14 cellular contexts compared by ENCODE assay signal in the genomic region with DNA sequence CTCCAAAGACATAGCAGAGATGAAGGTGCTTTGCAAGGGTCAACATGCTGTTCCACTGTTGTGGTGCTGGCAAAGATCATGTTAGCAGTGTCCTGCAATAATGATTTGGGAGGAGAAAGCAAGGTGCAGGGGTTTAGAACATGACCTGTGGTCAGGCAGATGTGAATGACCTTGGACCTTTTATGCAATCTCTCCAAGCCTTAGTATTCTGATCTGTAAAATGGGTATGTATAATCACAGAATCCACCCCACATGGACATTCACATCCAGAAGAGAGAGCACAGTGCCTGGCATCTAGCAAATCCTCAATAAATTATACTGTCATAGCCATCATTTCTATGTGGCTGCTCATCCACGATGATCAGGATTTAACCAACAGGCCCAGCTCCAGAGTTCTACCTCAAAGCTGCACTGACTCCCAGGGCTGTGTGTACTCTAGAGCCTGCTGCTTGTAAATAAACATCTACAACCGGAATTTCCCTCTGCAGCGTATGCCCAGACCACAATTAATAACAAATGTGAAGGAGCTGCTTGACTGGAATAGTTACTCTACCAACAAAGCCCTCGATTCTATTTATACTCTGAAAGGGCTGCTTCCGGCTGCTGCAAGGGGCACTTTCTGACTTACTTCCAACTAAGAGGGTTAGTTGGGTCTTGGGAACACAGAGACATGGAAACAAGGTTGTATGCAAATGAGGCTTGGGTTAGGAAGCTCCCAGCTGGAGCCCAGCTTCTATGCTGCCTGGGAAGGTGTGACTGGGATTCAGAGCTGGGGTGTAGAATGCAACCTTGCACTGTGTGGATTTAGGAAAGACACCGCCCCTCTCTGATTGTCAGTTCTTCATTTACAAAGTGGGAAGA.
DNase-seq lines count a peak whose midpoint lies in the region; ATAC-seq and TF ChIP-seq lines count a peak whose summit lies in the region.
"Had no signal": no experiment of that assay in that cellular context is flagged by ENCODE, and none has a peak within 500 bp of the region (broad histone marks: within the 10 kb centered on the region; RNA-seq: fewer than 3 reads in every experiment).

No MANE protein-coding gene starts in this region.

- H3K4me1 ChIP-seq in IMR-90 (ENCODE audit: control insufficient read depth, insufficient read depth, low read length) (peaks cover 4% of the 10 kb centered on the region), right cardiac atrium (ENCODE audit: control insufficient read depth, insufficient read depth, low read length) (no peaks in the 10 kb centered on the region)

- H3K27ac ChIP-seq in IMR-90 (ENCODE audit: insufficient read depth, low read length), result no peak overlapping the region
- H3K27ac ChIP-seq in right cardiac atrium (ENCODE audit: low read length), result no peak overlapping the region
- H3K27ac ChIP-seq: WERI-Rb-1 had no signal

- H3K27me3 Mint-ChIP-seq in dendritic cell treated with granulocyte-macrophage colony-stimulating factor and Interleukin-4, amounts not matched to agents 40 ng/mL and 50 ng/mL, for 4 days, result no peaks in the 10 kb centered on the region
- no peaks in the 10 kb centered on the region for H3K27me3 Mint-ChIP-seq in neural crest cell (ENCODE audit: low read depth)

- no peak overlapping the region for H2BK20ac ChIP-seq in IMR-90 (ENCODE audit: low read depth, low read length)

- H3K14ac ChIP-seq in IMR-90 (replicated peaks; ENCODE audit: low read depth, low read length), result no peak overlapping the region

- in situ Hi-C loops in IMR-90 (cut with MboI; ENCODE audit: low sequenced_read_pairs), result loop anchor here (25.0 kb wide), 1 partner anchor 257 kb away; the partner anchor contains the start of gene XYLT1

- TF ChIP-seq CTCF in IMR-90 (conservative IDR thresholded peaks at IDR 0.05; ENCODE audit: low read depth, low read length), result no peak
- no peak for TF ChIP-seq CTCF in neural crest cell (conservative IDR thresholded peaks at IDR 0.05)

- no peak overlapping the region for H3K4ac ChIP-seq in IMR-90 (ENCODE audit: low read depth, low read length)

- H3K27ac Mint-ChIP-seq in dendritic cell treated with granulocyte-macrophage colony-stimulating factor and Interleukin-4, amounts not matched to agents 40 ng/mL and 50 ng/mL, for 4 days, result peak overlapping the region; percentile 78
- H3K27ac Mint-ChIP-seq in neural crest cell (ENCODE audit: unreplicated experiment), result peak overlapping the region; percentile 58

- H3K4me3 ChIP-seq in IMR-90 (ENCODE audit: insufficient read depth, low read depth, low read length) (no peak overlapping the region), right cardiac atrium (ENCODE audit: low read length) (no peak overlapping the region)

- H4K5ac ChIP-seq in IMR-90 (ENCODE audit: low read depth, low read length), result no peak overlapping the region

- CTCF ChIA-PET in IMR-90 (lab: Yijun Ruan, JAX), result interaction anchor here (1.1 kb wide), 1 partner anchor 262 kb away, joined by 3 read pairs; no protein-coding TSS in a partner anchor

- H2AK9ac ChIP-seq in IMR-90 (replicated peaks; ENCODE audit: low read depth, low read length, poor library complexity), result no peak overlapping the region

- peaks cover 46% of the 10 kb centered on the region for H3K4me1 Mint-ChIP-seq in dendritic cell treated with granulocyte-macrophage colony-stimulating factor and Interleukin-4, amounts not matched to agents 40 ng/mL and 50 ng/mL, for 4 days (ENCODE audit: low read depth)
- peaks cover 33% of the 10 kb centered on the region for H3K4me1 Mint-ChIP-seq in neural crest cell

- ATAC-seq in IMR-90 (ENCODE audit: low read depth) (peak; percentile 95), right cardiac atrium (no peak)
- ATAC-seq: HCT116, Panc1 had no signal

- BruUV-seq in IMR-90 (replicated peaks; lab: Mats Ljungman, UMichigan), result no TSS peak

- H3K9ac ChIP-seq in IMR-90 (ENCODE audit: low read depth, low read length), result no peak overlapping the region

- H3K9me3 ChIP-seq in IMR-90 (ENCODE audit: control insufficient read depth, insufficient read depth, low read length) (no peaks in the 10 kb centered on the region), right cardiac atrium (ENCODE audit: control insufficient read depth, low read length) (no peaks in the 10 kb centered on the region)

- DNase-seq in DMS153 (lab: John Stamatoyannopoulos, UW) (peak; percentile 87), IMR-90 (peak; percentile 87), neural crest cell (ENCODE audit: low read depth, low spot score) (no peak), SIG-M5 treated with dmso at 0.1 percent for 504 hours (lab: John Stamatoyannopoulos, UW; ENCODE audit: unreplicated experiment) (no peak), ecto neural progenitor cell (ENCODE audit: low spot score) (no peak), right cardiac atrium (no peak)
- DNase-seq: activated T-cell treated with anti-CD3 and anti-CD28 coated beads, Interleukin-2, amount 50 U/mL, for 48 hours; cerebellar nuclear complex; midbrain; NCI-H1048; WERI-Rb-1 had no signal

- dilution Hi-C loops in IMR-90 (cut with HindIII; ENCODE audit: low sequenced_read_pairs, unreplicated experiment), result no loop called here

- no peak for TF ChIP-seq RAD21 in IMR-90 (IDR thresholded peaks at IDR 0.05; ENCODE audit: low read length)

- peaks cover 2% of the 10 kb centered on the region for H3K36me3 Mint-ChIP-seq in dendritic cell treated with granulocyte-macrophage colony-stimulating factor and Interleukin-4, amounts not matched to agents 40 ng/mL and 50 ng/mL, for 4 days (ENCODE audit: low read depth)
- H3K36me3 Mint-ChIP-seq in neural crest cell (ENCODE audit: low read depth), result no peaks in the 10 kb centered on the region

- peaks cover 3% of the 10 kb centered on the region; the same call in 1 of the 2 replicates for H3K9me1 ChIP-seq in IMR-90 (ENCODE audit: insufficient read depth, low read length)

- no peak overlapping the region for H3K23ac ChIP-seq in IMR-90 (ENCODE audit: low read depth, low read length)

- POLR2A ChIA-PET in IMR-90 (lab: Charles Lee; ENCODE audit: unreplicated experiment), result no interaction called here

- H3K27me3 ChIP-seq in IMR-90 (ENCODE audit: control insufficient read depth, insufficient read depth, low read length) (no peaks in the 10 kb centered on the region), right cardiac atrium (ENCODE audit: control insufficient read depth, insufficient read depth) (no peaks in the 10 kb centered on the region)

- H4K20me1 ChIP-seq in IMR-90 (ENCODE audit: insufficient read depth, low read length), result peaks cover 12% of the 10 kb centered on the region

- peak overlapping the region; percentile 21 for H3K4me2 ChIP-seq in IMR-90 (ENCODE audit: low read depth, low read length)

- no peak overlapping the region for H2AK5ac ChIP-seq in IMR-90 (ENCODE audit: low read depth, low read length)

- no CpG with 5 or more reads among the region's 6 CpGs for WGBS in IMR-90 (ENCODE audit: extremely low coverage in 2 of 2, insufficient read length in 1 of 2), 2 experiments
- 55% methylated on average over 6 of the region's 6 CpGs for WGBS in right cardiac atrium

- intact Hi-C loops in IMR-90 (cut with micrococcal nuclease) (loop anchor here (5.0 to 10.0 kb wide), 3 partner anchors 59 to 369 kb away; no protein-coding TSS in a partner anchor), right cardiac atrium (cut with DNase I) (no loop called here)
- intact Hi-C loops in dendritic cell treated with granulocyte-macrophage colony-stimulating factor and Interleukin-4, amounts not matched to agents 40 ng/mL and 50 ng/mL, for 4 days (cut with micrococcal nuclease), result no loop called here

- H4K8ac ChIP-seq in IMR-90 (ENCODE audit: low read depth in 2 of 2, low read length in 2 of 2), result no peak overlapping the region

- peaks cover 9% of the 10 kb centered on the region for H3K9me3 Mint-ChIP-seq in dendritic cell treated with granulocyte-macrophage colony-stimulating factor and Interleukin-4, amounts not matched to agents 40 ng/mL and 50 ng/mL, for 4 days
- peaks cover 4% of the 10 kb centered on the region for H3K9me3 Mint-ChIP-seq in neural crest cell

- no peak overlapping the region for H4K91ac ChIP-seq in IMR-90 (ENCODE audit: insufficient read depth, low read depth, low read length)

- TF ChIP-seq POLR2A in IMR-90 (IDR thresholded peaks at IDR 0.05; ENCODE audit: low read depth, low read length), result no peak

- H2BK5ac ChIP-seq in IMR-90 (ENCODE audit: low read depth, low read length, poor library complexity, severe bottlenecking), result no peak overlapping the region

- no peak overlapping the region for H3K56ac ChIP-seq in IMR-90 (ENCODE audit: extremely low read depth, insufficient read depth, low read length)

- H2BK120ac ChIP-seq in IMR-90 (ENCODE audit: low read depth, low read length), result no peak overlapping the region

- H3K36me3 ChIP-seq in IMR-90 (ENCODE audit: control insufficient read depth, insufficient read depth, low read length), result no peaks in the 10 kb centered on the region
- H3K36me3 ChIP-seq: WERI-Rb-1 had no signal

- H3K79me1 ChIP-seq in IMR-90 (ENCODE audit: low read depth in 1 of 2, low read length in 2 of 2), result peaks cover 0 to 12% of the 10 kb centered on the region in 2 experiments; a peak in 2 of 4 replicates

- H2BK15ac ChIP-seq in IMR-90 (ENCODE audit: low read depth, low read length), result no peak overlapping the region

- H2AFZ ChIP-seq in IMR-90 (replicated peaks; ENCODE audit: low read length, poor library complexity), result no peak overlapping the region

- no peak overlapping the region for H3K18ac ChIP-seq in IMR-90 (ENCODE audit: low read depth, low read length)

- no peak overlapping the region for H3K4me3 Mint-ChIP-seq in dendritic cell treated with granulocyte-macrophage colony-stimulating factor and Interleukin-4, amounts not matched to agents 40 ng/mL and 50 ng/mL, for 4 days
- H3K4me3 Mint-ChIP-seq in neural crest cell, result no peak overlapping the region

TF ChIP-seq in IMR-90, 13 proteins besides CTCF, POLR2A, EP300 and RAD21:
- TF ChIP-seq NFE2L2 (IDR thresholded peaks at IDR 0.05; ENCODE audit: low read depth, low read length), result no peak
- TF ChIP-seq FOS (IDR thresholded peaks at IDR 0.05; ENCODE audit: low read depth, low read length), result 0 out of 2 replicates have a peak, but pooled peaks have one; percentile 13
- TF ChIP-seq BHLHE40 (IDR thresholded peaks at IDR 0.05; ENCODE audit: low read depth, low read length), result peak; percentile 34; the same call in 1 of the 2 replicates
- no peak for TF ChIP-seq RFX5 (IDR thresholded peaks at IDR 0.05; ENCODE audit: low read depth, low read length)
TF ChIP-seq in IMR-90: peak in this region for 2.

Comparison
In these comparisons a context has a peak if more than half of its experiments do, and no peak if none do; other contexts are left out.
1. DNase-seq: peak in DMS153 (single experiment) and IMR-90 (single experiment); none in neural crest cell (single experiment), SIG-M5 treated with dmso at 0.1 percent for 504 hours (single experiment), ecto neural progenitor cell (single experiment) and right cardiac atrium (0 of 3).